Comparison of ENCODE assay signal across 1 cellular context in the genomic region with DNA sequence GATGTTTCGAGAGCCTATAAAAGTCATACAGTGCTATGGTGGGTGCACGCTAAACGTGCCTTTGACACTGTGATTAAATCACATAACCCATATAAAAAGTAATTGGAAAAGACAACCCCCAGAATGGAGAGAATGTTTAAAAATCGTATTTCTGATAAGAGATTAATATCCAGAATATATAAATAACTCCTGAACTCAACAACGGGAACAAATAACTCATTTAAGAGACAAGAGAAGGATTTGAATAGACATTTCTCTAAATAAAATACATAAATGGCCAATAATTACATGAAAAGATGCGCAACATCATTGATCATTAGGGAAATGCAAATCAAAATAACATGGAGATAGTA.
TF ChIP-seq lines count a peak whose summit lies in the region.

No MANE protein-coding gene starts in this region.

TF ChIP-seq in H1, 55 proteins besides CTCF, POLR2A, EP300 and RAD21:
- TF ChIP-seq EZH2 (IDR thresholded peaks at IDR 0.05; ENCODE audit: low read depth, low read length, severe bottlenecking) (no peak), KDM1A (IDR thresholded peaks at IDR 0.05; ENCODE audit: borderline replicate concordance, low read length) (no peak), JUN (IDR thresholded peaks at IDR 0.05; ENCODE audit: low read depth, low read length) (no peak), KDM5A (IDR thresholded peaks at IDR 0.05; ENCODE audit: low read length) (no peak), SRF (IDR thresholded peaks at IDR 0.05; ENCODE audit: low read depth, low read length) (no peak), POLR2AphosphoS5 (IDR thresholded peaks at IDR 0.05; ENCODE audit: low read depth, low read length) (no peak), RFX5 (IDR thresholded peaks at IDR 0.05; ENCODE audit: borderline replicate concordance, low read depth, low read length) (no peak), MAFK (IDR thresholded peaks at IDR 0.05; ENCODE audit: low read depth, low read length) (no peak), SIX5 (IDR thresholded peaks at IDR 0.05; ENCODE audit: low read depth, low read length) (no peak), CBX8 (IDR thresholded peaks at IDR 0.05; ENCODE audit: borderline replicate concordance, low read depth, low read length) (no peak), KDM4A (IDR thresholded peaks at IDR 0.05; ENCODE audit: low read depth, low read length, severe bottlenecking) (no peak), SIN3A (conservative IDR thresholded peaks at IDR 0.05 in 1 of 2, IDR thresholded peaks at IDR 0.05 in 1 of 2; ENCODE audit: low read depth in 1 of 2, low read length in 2 of 2) (no peak), TAF7 (optimal IDR thresholded peaks at IDR 0.05; ENCODE audit: borderline replicate concordance, low read depth, low read length) (no peak), YY1 (IDR thresholded peaks at IDR 0.05; ENCODE audit: low read depth, low read length) (no peak)
TF ChIP-seq in H1: peak in this region for 0.
